ENCODE assay signal across 1 cellular context in genomic region chr3:183884437-183885296, GRCh38.
A peak's percentile ranks its signal among the peaks of the same experiment; 100 is the strongest.
TF ChIP-seq lines count a peak whose summit lies in the region.

A gene with protein sequence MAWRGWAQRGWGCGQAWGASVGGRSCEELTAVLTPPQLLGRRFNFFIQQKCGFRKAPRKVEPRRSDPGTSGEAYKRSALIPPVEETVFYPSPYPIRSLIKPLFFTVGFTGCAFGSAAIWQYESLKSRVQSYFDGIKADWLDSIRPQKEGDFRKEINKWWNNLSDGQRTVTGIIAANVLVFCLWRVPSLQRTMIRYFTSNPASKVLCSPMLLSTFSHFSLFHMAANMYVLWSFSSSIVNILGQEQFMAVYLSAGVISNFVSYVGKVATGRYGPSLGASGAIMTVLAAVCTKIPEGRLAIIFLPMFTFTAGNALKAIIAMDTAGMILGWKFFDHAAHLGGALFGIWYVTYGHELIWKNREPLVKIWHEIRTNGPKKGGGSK (minus strand): TSS chr3:183884880. CDS start chr3:183884846, 34 bp downstream.

TF ChIP-seq in GM12878, 131 proteins besides CTCF, POLR2A, EP300 and RAD21 (continued from another document and continues in another):
- TF ChIP-seq HCFC1 (IDR thresholded peaks at IDR 0.05; ENCODE audit: low read length): peak; percentile 79
- TF ChIP-seq, protein P1, sequence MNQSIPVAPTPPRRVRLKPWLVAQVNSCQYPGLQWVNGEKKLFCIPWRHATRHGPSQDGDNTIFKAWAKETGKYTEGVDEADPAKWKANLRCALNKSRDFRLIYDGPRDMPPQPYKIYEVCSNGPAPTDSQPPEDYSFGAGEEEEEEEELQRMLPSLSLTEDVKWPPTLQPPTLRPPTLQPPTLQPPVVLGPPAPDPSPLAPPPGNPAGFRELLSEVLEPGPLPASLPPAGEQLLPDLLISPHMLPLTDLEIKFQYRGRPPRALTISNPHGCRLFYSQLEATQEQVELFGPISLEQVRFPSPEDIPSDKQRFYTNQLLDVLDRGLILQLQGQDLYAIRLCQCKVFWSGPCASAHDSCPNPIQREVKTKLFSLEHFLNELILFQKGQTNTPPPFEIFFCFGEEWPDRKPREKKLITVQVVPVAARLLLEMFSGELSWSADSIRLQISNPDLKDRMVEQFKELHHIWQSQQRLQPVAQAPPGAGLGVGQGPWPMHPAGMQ (IDR thresholded peaks at IDR 0.05; ENCODE audit: borderline replicate concordance): no peak
- TF ChIP-seq YBX1 (IDR thresholded peaks at IDR 0.05): no peak
- TF ChIP-seq POLR2AphosphoS2 (IDR thresholded peaks at IDR 0.05; ENCODE audit: low read depth, low read length): peak; percentile 68; the same call in 1 of the 2 replicates
- TF ChIP-seq, protein P2, sequence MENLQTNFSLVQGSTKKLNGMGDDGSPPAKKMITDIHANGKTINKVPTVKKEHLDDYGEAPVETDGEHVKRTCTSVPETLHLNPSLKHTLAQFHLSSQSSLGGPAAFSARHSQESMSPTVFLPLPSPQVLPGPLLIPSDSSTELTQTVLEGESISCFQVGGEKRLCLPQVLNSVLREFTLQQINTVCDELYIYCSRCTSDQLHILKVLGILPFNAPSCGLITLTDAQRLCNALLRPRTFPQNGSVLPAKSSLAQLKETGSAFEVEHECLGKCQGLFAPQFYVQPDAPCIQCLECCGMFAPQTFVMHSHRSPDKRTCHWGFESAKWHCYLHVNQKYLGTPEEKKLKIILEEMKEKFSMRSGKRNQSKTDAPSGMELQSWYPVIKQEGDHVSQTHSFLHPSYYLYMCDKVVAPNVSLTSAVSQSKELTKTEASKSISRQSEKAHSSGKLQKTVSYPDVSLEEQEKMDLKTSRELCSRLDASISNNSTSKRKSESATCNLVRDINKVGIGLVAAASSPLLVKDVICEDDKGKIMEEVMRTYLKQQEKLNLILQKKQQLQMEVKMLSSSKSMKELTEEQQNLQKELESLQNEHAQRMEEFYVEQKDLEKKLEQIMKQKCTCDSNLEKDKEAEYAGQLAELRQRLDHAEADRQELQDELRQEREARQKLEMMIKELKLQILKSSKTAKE (IDR thresholded peaks at IDR 0.05; ENCODE audit: low read depth, poor library complexity, severe bottlenecking): no peak
- no peak for TF ChIP-seq SREBF2 (IDR thresholded peaks at IDR 0.05; ENCODE audit: low read length)
- TF ChIP-seq CEBPB (IDR thresholded peaks at IDR 0.05; ENCODE audit: borderline replicate concordance in 1 of 2, low read depth in 2 of 2, low read length in 2 of 2): no peak
- no peak; the same call in 1 of the 2 replicates for TF ChIP-seq NFIC (IDR thresholded peaks at IDR 0.05; ENCODE audit: low read depth, low read length)
- no peak for TF ChIP-seq KDM1A (IDR thresholded peaks at IDR 0.05; ENCODE audit: borderline replicate concordance)
- TF ChIP-seq, protein P3, sequence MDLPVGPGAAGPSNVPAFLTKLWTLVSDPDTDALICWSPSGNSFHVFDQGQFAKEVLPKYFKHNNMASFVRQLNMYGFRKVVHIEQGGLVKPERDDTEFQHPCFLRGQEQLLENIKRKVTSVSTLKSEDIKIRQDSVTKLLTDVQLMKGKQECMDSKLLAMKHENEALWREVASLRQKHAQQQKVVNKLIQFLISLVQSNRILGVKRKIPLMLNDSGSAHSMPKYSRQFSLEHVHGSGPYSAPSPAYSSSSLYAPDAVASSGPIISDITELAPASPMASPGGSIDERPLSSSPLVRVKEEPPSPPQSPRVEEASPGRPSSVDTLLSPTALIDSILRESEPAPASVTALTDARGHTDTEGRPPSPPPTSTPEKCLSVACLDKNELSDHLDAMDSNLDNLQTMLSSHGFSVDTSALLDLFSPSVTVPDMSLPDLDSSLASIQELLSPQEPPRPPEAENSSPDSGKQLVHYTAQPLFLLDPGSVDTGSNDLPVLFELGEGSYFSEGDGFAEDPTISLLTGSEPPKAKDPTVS (IDR thresholded peaks at IDR 0.05; ENCODE audit: low read depth, low read length): no peak; the same call in 1 of the 2 replicates
- peak; percentile 84 for TF ChIP-seq TCF3 (IDR thresholded peaks at IDR 0.05; ENCODE audit: borderline replicate concordance, insufficient read depth, low read depth, low read length)
- TF ChIP-seq ZNF24 (IDR thresholded peaks at IDR 0.05): peak; percentile 55; the same call in 1 of the 2 replicates
- no peak for TF ChIP-seq ASH2L (IDR thresholded peaks at IDR 0.05; ENCODE audit: borderline replicate concordance, low read depth)
- TF ChIP-seq RELB (IDR thresholded peaks at IDR 0.05; ENCODE audit: low read depth): peak; percentile 83
- peak; percentile 14 for TF ChIP-seq E4F1 (IDR thresholded peaks at IDR 0.05; ENCODE audit: borderline replicate concordance, partially characterized antibody)
- no peak for TF ChIP-seq HDAC2 (IDR thresholded peaks at IDR 0.05)
- no peak for TF ChIP-seq MEF2A (IDR thresholded peaks at IDR 0.05; ENCODE audit: insufficient read depth, low read depth, low read length)
- TF ChIP-seq, protein P4, sequence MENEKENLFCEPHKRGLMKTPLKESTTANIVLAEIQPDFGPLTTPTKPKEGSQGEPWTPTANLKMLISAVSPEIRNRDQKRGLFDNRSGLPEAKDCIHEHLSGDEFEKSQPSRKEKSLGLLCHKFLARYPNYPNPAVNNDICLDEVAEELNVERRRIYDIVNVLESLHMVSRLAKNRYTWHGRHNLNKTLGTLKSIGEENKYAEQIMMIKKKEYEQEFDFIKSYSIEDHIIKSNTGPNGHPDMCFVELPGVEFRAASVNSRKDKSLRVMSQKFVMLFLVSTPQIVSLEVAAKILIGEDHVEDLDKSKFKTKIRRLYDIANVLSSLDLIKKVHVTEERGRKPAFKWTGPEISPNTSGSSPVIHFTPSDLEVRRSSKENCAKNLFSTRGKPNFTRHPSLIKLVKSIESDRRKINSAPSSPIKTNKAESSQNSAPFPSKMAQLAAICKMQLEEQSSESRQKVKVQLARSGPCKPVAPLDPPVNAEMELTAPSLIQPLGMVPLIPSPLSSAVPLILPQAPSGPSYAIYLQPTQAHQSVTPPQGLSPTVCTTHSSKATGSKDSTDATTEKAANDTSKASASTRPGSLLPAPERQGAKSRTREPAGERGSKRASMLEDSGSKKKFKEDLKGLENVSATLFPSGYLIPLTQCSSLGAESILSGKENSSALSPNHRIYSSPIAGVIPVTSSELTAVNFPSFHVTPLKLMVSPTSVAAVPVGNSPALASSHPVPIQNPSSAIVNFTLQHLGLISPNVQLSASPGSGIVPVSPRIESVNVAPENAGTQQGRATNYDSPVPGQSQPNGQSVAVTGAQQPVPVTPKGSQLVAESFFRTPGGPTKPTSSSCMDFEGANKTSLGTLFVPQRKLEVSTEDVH (IDR thresholded peaks at IDR 0.05; ENCODE audit: low read depth, partially characterized antibody): no peak
- peak; percentile 91 for TF ChIP-seq SREBF1 (IDR thresholded peaks at IDR 0.05; ENCODE audit: low read length)
- TF ChIP-seq RELA (IDR thresholded peaks at IDR 0.05; ENCODE audit: borderline replicate concordance, partially characterized antibody): peak; percentile 49
- TF ChIP-seq, protein P5, sequence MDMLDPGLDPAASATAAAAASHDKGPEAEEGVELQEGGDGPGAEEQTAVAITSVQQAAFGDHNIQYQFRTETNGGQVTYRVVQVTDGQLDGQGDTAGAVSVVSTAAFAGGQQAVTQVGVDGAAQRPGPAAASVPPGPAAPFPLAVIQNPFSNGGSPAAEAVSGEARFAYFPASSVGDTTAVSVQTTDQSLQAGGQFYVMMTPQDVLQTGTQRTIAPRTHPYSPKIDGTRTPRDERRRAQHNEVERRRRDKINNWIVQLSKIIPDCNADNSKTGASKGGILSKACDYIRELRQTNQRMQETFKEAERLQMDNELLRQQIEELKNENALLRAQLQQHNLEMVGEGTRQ (IDR thresholded peaks at IDR 0.05; ENCODE audit: borderline replicate concordance, low read depth, low read length): no peak; the same call in 1 of the 2 replicates
- TF ChIP-seq, protein P6, sequence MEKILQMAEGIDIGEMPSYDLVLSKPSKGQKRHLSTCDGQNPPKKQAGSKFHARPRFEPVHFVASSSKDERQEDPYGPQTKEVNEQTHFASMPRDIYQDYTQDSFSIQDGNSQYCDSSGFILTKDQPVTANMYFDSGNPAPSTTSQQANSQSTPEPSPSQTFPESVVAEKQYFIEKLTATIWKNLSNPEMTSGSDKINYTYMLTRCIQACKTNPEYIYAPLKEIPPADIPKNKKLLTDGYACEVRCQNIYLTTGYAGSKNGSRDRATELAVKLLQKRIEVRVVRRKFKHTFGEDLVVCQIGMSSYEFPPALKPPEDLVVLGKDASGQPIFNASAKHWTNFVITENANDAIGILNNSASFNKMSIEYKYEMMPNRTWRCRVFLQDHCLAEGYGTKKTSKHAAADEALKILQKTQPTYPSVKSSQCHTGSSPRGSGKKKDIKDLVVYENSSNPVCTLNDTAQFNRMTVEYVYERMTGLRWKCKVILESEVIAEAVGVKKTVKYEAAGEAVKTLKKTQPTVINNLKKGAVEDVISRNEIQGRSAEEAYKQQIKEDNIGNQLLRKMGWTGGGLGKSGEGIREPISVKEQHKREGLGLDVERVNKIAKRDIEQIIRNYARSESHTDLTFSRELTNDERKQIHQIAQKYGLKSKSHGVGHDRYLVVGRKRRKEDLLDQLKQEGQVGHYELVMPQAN (conservative IDR thresholded peaks at IDR 0.05): peak; percentile 84
- TF ChIP-seq IKZF2 (IDR thresholded peaks at IDR 0.05): peak; percentile 25 to 43; a peak in 3 of 4 replicates
- peak; percentile 92 for TF ChIP-seq POLR2AphosphoS5 (IDR thresholded peaks at IDR 0.05; ENCODE audit: low read length)
- TF ChIP-seq KAT2A (conservative IDR thresholded peaks at IDR 0.05; ENCODE audit: control insufficient read depth, low read depth, low read length): no peak
- TF ChIP-seq NRF1 (conservative IDR thresholded peaks at IDR 0.05; ENCODE audit: low read depth, low read length): no peak
- TF ChIP-seq, protein P7, sequence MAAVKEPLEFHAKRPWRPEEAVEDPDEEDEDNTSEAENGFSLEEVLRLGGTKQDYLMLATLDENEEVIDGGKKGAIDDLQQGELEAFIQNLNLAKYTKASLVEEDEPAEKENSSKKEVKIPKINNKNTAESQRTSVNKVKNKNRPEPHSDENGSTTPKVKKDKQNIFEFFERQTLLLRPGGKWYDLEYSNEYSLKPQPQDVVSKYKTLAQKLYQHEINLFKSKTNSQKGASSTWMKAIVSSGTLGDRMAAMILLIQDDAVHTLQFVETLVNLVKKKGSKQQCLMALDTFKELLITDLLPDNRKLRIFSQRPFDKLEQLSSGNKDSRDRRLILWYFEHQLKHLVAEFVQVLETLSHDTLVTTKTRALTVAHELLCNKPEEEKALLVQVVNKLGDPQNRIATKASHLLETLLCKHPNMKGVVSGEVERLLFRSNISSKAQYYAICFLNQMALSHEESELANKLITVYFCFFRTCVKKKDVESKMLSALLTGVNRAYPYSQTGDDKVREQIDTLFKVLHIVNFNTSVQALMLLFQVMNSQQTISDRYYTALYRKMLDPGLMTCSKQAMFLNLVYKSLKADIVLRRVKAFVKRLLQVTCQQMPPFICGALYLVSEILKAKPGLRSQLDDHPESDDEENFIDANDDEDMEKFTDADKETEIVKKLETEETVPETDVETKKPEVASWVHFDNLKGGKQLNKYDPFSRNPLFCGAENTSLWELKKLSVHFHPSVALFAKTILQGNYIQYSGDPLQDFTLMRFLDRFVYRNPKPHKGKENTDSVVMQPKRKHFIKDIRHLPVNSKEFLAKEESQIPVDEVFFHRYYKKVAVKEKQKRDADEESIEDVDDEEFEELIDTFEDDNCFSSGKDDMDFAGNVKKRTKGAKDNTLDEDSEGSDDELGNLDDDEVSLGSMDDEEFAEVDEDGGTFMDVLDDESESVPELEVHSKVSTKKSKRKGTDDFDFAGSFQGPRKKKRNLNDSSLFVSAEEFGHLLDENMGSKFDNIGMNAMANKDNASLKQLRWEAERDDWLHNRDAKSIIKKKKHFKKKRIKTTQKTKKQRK (IDR thresholded peaks at IDR 0.05; ENCODE audit: low read depth, low read length): no peak
- no peak for TF ChIP-seq PML (IDR thresholded peaks at IDR 0.05; ENCODE audit: low read length)
- no peak for TF ChIP-seq PRDM15 (CRISPR knock-in tag; IDR thresholded peaks at IDR 0.05)
